Comparison of ENCODE assay signal across 8 cellular contexts in genomic region chr17:79789943-79790804, GRCh38. TPM values are rescaled to one million over a fixed set of nuclear protein-coding genes. Genes with fewer than 3 reads are reported as not detected.
DNase-seq lines count a peak whose midpoint lies in the region; ATAC-seq and TF ChIP-seq lines count a peak whose summit lies in the region.

No MANE protein-coding gene starts in this region.

- ATAC-seq in esophagus mucosa (peak; percentile 26), HG03521 (IDR thresholded peaks at IDR 0.05; ENCODE audit: unreplicated experiment) (no peak), GM21723 (IDR thresholded peaks at IDR 0.05; ENCODE audit: unreplicated experiment) (no peak)

- intact Hi-C loops in OCI-LY7 (cut with micrococcal nuclease; ENCODE audit: unreplicated experiment) = loop anchor here (2.0 kb wide), 2 partner anchors 127 to 181 kb away; no protein-coding TSS in a partner anchor

- peak overlapping the region; percentile 15 for H3K4me3 Mint-ChIP-seq in nephron progenitor cell

- DNase-seq in activated T-cell treated with anti-CD3 and anti-CD28 coated beads, Interleukin-2, amount 50 U/mL, for 1 hour = peak; percentile 45
- no peak for DNase-seq in activated T-cell treated with anti-CD3 and anti-CD28 coated beads for 4 hours
- peak; percentile 70 for DNase-seq in OCI-LY7 (ENCODE audit: low spot score)
- DNase-seq in nephron progenitor cell = peak; percentile 71
- no peak for DNase-seq in NCI-H1048 (lab: John Stamatoyannopoulos, UW)

- H3K27ac ChIP-seq in OCI-LY7 (ENCODE audit: low read depth, low read length, poor library complexity, severe bottlenecking) = no peak overlapping the region

- no TSS peak for BruUV-seq in OCI-LY7 (replicated peaks; lab: Mats Ljungman, UMichigan)

- POLR2A ChIA-PET in OCI-LY7 (lab: Charles Lee) = no interaction called here

- H3K27me3 Mint-ChIP-seq in nephron progenitor cell (ENCODE audit: low read depth, poor library complexity) = peaks cover 76% of the 10 kb centered on the region

- CTCF ChIA-PET in OCI-LY7 (lab: Charles Lee; ENCODE audit: unreplicated experiment) = interaction anchor here (1.0 kb wide), 1 partner anchor 47 kb away, joined by 3 read pairs; no protein-coding TSS in a partner anchor

- no peaks in the 10 kb centered on the region for H3K9me2 ChIP-seq in OCI-LY7 (ENCODE audit: insufficient read depth, low read length)

- H3K4me2 ChIP-seq in OCI-LY7 (ENCODE audit: low read length) = no peak overlapping the region

- no peaks in the 10 kb centered on the region for H3K9me3 Mint-ChIP-seq in nephron progenitor cell

- H3K9me3 ChIP-seq in OCI-LY7 (ENCODE audit: low read length) = no peaks in the 10 kb centered on the region

- TF ChIP-seq CTCF in OCI-LY7 (conservative IDR thresholded peaks at IDR 0.05; ENCODE audit: low read length) = peak; percentile 94
- TF ChIP-seq CTCF in nephron progenitor cell (IDR thresholded peaks at IDR 0.05) = peak; percentile 65

- peaks cover 10% of the 10 kb centered on the region for H3K4me1 ChIP-seq in OCI-LY7 (ENCODE audit: insufficient read depth, low read length, poor library complexity, severe bottlenecking)

- peaks cover 63% of the 10 kb centered on the region for H3K4me1 Mint-ChIP-seq in nephron progenitor cell

- no peak overlapping the region for H2AFZ ChIP-seq in OCI-LY7 (ENCODE audit: low read length)

- no peaks in the 10 kb centered on the region for H4K20me1 ChIP-seq in OCI-LY7 (ENCODE audit: insufficient read depth, low read length)

- H3K36me3 Mint-ChIP-seq in nephron progenitor cell (ENCODE audit: low read depth) = peaks cover 4% of the 10 kb centered on the region

- no peaks in the 10 kb centered on the region for H3K79me2 ChIP-seq in OCI-LY7 (ENCODE audit: insufficient read depth, low read depth, low read length)

- H3K4me3 ChIP-seq in OCI-LY7 (ENCODE audit: low read depth, low read length, poor library complexity, severe bottlenecking) = no peak overlapping the region

- H3K27ac Mint-ChIP-seq in nephron progenitor cell = no peak overlapping the region

- peaks cover 6% of the 10 kb centered on the region for H3K36me3 ChIP-seq in OCI-LY7 (ENCODE audit: insufficient read depth, low read length)

RNA-seq across cellular contexts. Expression of gene CBX8, which starts 6.7 kb away (rescaled TPM):
- total RNA-seq in OCI-LY7 (2014; rRNA removed; shearing (Covaris generic)) = 7.5 and 11.7 TPM in 2 replicates
- 13.9 and 16.3 TPM in 2 replicates for total RNA-seq in OCI-LY7 (2022)
- total RNA-seq in esophagus mucosa = 3.8 TPM

RNA-seq across cellular contexts. Expression of gene CBX2, which starts 12.2 kb away (rescaled TPM):
- 29.9 and 31.5 TPM in 2 replicates for total RNA-seq in OCI-LY7 (2014; rRNA removed; shearing (Covaris generic))
- total RNA-seq in OCI-LY7 (2022) (27.9 and 31.2 TPM in 2 replicates), esophagus mucosa (3.8 TPM)

RNA-seq across cellular contexts. Expression of gene CBX4, which starts 49.1 kb away (rescaled TPM):
- total RNA-seq in OCI-LY7 (2014; rRNA removed; shearing (Covaris generic)) = 98.9 and 109 TPM in 2 replicates
- 110 and 121 TPM in 2 replicates for total RNA-seq in OCI-LY7 (2022)
- 25.2 TPM for total RNA-seq in esophagus mucosa

RNA-seq across cellular contexts. Expression of gene ENPP7, which starts 59.4 kb away (rescaled TPM):
- total RNA-seq in OCI-LY7 (2014; rRNA removed; shearing (Covaris generic)) = 0.28 and 0.93 TPM in 2 replicates
- total RNA-seq in OCI-LY7 (2022) (0.42 and 0.53 TPM in 2 replicates), esophagus mucosa (not detected)

Comparison
In these comparisons a context has a peak if more than half of its experiments do, and no peak if none do; other contexts are left out.
1. DNase-seq: peak in activated T-cell treated with anti-CD3 and anti-CD28 coated beads, Interleukin-2, amount 50 U/mL, for 1 hour (single experiment), OCI-LY7 (single experiment) and nephron progenitor cell (single experiment); none in activated T-cell treated with anti-CD3 and anti-CD28 coated beads for 4 hours (single experiment) and NCI-H1048 (single experiment).